ENCODE assay signal across 21 cellular contexts in the genomic region with DNA sequence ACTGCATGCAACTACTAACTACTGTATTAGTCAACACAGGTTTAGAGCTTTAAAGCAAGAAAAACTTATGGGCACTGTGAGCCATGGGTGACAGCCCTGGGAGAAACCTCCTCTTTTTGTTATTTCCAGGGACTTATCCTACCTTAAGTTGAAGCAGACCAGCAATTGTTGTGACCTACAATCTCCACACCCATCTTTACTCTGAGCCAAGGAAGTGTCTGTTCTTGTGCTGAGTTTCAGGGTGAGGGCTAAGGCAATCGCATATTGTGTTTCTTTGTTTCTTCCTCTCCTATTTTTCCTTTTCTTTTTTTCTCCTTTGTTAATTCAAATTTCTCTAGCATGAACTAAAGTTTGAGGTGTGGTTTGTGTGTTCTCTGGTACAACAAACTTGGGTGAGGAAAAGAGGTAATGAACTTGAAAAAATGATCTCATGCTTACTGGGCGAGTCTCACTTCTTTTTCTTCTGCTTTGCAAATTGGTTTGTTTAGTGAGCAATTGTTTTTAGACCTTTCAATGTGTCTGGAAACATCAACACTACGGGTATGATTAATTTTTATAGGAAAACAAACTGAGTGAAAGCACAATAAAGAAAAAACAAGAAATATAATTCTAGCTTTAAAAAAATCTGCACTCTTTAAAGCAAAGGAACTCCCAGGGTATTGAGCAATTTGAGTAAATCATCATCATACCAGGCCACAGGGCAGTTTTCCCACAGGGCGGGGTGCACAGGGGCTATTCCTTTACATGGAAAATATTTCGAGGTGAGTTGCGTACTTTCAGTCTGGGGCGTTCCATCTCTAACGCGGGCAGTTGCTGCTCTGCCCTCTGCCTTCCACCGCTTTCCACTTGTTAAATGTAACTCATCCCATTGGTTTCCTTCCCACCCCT. TPM values are rescaled to one million over a fixed set of nuclear protein-coding genes. Genes with fewer than 3 reads are reported as not detected.
DNase-seq lines count a peak whose midpoint lies in the region; ATAC-seq, FAIRE-seq and TF ChIP-seq lines count a peak whose summit lies in the region.
"Had no signal": no experiment of that assay in that cellular context is flagged by ENCODE, and none has a peak within 500 bp of the region (broad histone marks: within the 10 kb centered on the region; RNA-seq: fewer than 3 reads in every experiment).

No MANE protein-coding gene starts in this region.

- no peak overlapping the region for H2BK5ac ChIP-seq in mesenchymal stem cell (ENCODE audit: low read depth, low read length, poor library complexity, severe bottlenecking)

- H3K4me3 Mint-ChIP-seq in activated naive CD8-positive, alpha-beta T cell treated with anti-CD3 and anti-CD28 coated beads, Interleukin-2, amount 50 U/mL, for 24 hours = no peak overlapping the region
- H3K4me3 Mint-ChIP-seq: central memory CD8-positive, alpha-beta T cell; naive B cell; T-helper 2 cell treated with Interferon-gamma antibody and Interleukin-4, amounts not matched to agents 5 μg/mL and 100 μg/mL, for 36 hours had no signal

- intact Hi-C loops in left cardiac atrium (cut with DNase I) = no loop called here
- intact Hi-C loops in left ventricle myocardium inferior (cut with micrococcal nuclease) = no loop called here
- intact Hi-C loops in sigmoid colon (cut with DNase I) = no loop called here

- no peak overlapping the region for H3K4ac ChIP-seq in mesenchymal stem cell (ENCODE audit: low read depth in 1 of 2, low read length in 2 of 2)

- no peak overlapping the region for H2AK5ac ChIP-seq in mesenchymal stem cell (ENCODE audit: low read length, severe bottlenecking)

- no peak overlapping the region for H2BK12ac ChIP-seq in mesenchymal stem cell (ENCODE audit: low read length in 2 of 2)

- ATAC-seq in left cardiac atrium (peak; percentile 56 to 93), HG03432 (IDR thresholded peaks at IDR 0.05; ENCODE audit: unreplicated experiment) (no peak), HG03342 (IDR thresholded peaks at IDR 0.05; ENCODE audit: unreplicated experiment) (no peak)
- no peak for ATAC-seq in activated naive CD8-positive, alpha-beta T cell treated with anti-CD3 and anti-CD28 coated beads, Interleukin-2, amount 50 U/mL, for 24 hours

- TF ChIP-seq CTCF in left ventricle myocardium inferior (IDR thresholded peaks at IDR 0.05; ENCODE audit: borderline replicate concordance) (no peak), sigmoid colon (IDR thresholded peaks at IDR 0.05) (no peak)

- H3K4me3 ChIP-seq in left ventricle myocardium inferior (no peak overlapping the region), mesenchymal stem cell (ENCODE audit: insufficient read depth in 1 of 2, low read depth in 1 of 2, low read length in 2 of 2) (no peak overlapping the region), sigmoid colon (no peak overlapping the region)
- H3K4me3 ChIP-seq: skin epidermis, thoracic aorta had no signal

- no peak overlapping the region for H4K91ac ChIP-seq in mesenchymal stem cell (ENCODE audit: low read length)

- no peak for TF ChIP-seq EP300 in sigmoid colon (IDR thresholded peaks at IDR 0.05)

- no peaks in the 10 kb centered on the region for H3K4me1 Mint-ChIP-seq in activated naive CD8-positive, alpha-beta T cell treated with anti-CD3 and anti-CD28 coated beads, Interleukin-2, amount 50 U/mL, for 24 hours
- H3K4me1 Mint-ChIP-seq: central memory CD8-positive, alpha-beta T cell; naive B cell had no signal

- DNase-seq in left cardiac atrium (peak; percentile 67), left ventricle myocardium inferior (no peak), mesenchymal stem cell (no peak), sigmoid colon (no peak)
- DNase-seq in activated naive CD8-positive, alpha-beta T cell treated with anti-CD3 and anti-CD28 coated beads, Interleukin-2, amount 50 U/mL, for 24 hours = no peak
- DNase-seq: ACHN; activated CD4-positive, alpha-beta T cell treated with anti-CD3 and anti-CD28 coated beads, Interleukin-2, amount 50 U/mL, for 48 hours; activated effector memory CD4-positive, alpha-beta T cell treated with Interleukin-2 at 50 U/mL for 16 hours; DMS 273 treated with DMSO at 0.1 percent for 48 hours; MV-4-11; naive B cell; NCI-H345 had no signal

- H3K9me3 ChIP-seq in left ventricle myocardium inferior (replicated peaks) = no peaks in the 10 kb centered on the region
- H3K9me3 ChIP-seq in mesenchymal stem cell (ENCODE audit: control insufficient read depth, low read length) = no peaks in the 10 kb centered on the region
- H3K9me3 ChIP-seq in sigmoid colon = no peaks in the 10 kb centered on the region
- H3K9me3 ChIP-seq: thoracic aorta had no signal

- H3K79me1 ChIP-seq in mesenchymal stem cell (replicated peaks; ENCODE audit: low read length, poor library complexity, severe bottlenecking) = no peaks in the 10 kb centered on the region

- no peak overlapping the region for H3K14ac ChIP-seq in mesenchymal stem cell (ENCODE audit: low read length in 2 of 2)

- WGBS in mesenchymal stem cell = 71% methylated on average over 2 of the region's 10 CpGs
- 32 to 72% methylated on average over 10 of the region's 10 CpGs for WGBS in sigmoid colon, 2 donors

- H3K9me3 Mint-ChIP-seq in activated naive CD8-positive, alpha-beta T cell treated with anti-CD3 and anti-CD28 coated beads, Interleukin-2, amount 50 U/mL, for 24 hours = no peaks in the 10 kb centered on the region
- H3K9me3 Mint-ChIP-seq: central memory CD8-positive, alpha-beta T cell; T-helper 2 cell treated with Interferon-gamma antibody and Interleukin-4, amounts not matched to agents 5 μg/mL and 100 μg/mL, for 36 hours had no signal

- no peak overlapping the region for H4K8ac ChIP-seq in mesenchymal stem cell (ENCODE audit: low read length)

- peak overlapping the region; percentile 66 for H3K4me2 ChIP-seq in mesenchymal stem cell (ENCODE audit: low read length, poor library complexity, severe bottlenecking)

- TF ChIP-seq POLR2A in sigmoid colon (IDR thresholded peaks at IDR 0.05) = no peak

- no peak overlapping the region for H2BK15ac ChIP-seq in mesenchymal stem cell (ENCODE audit: low read depth, poor library complexity, severe bottlenecking)

- peak; percentile 33 for FAIRE-seq in colon (lab: Jason Lieb, UNC)
- FAIRE-seq: islet of Langerhans had no signal

- no peak overlapping the region for H2BK120ac ChIP-seq in mesenchymal stem cell (ENCODE audit: low read depth, low read length)

- peaks cover 11% of the 10 kb centered on the region for H3K27me3 Mint-ChIP-seq in activated naive CD8-positive, alpha-beta T cell treated with anti-CD3 and anti-CD28 coated beads, Interleukin-2, amount 50 U/mL, for 24 hours

- H3K18ac ChIP-seq in mesenchymal stem cell (ENCODE audit: low read depth in 1 of 2, low read length in 2 of 2) = no peak overlapping the region

- no peak overlapping the region for H3K23ac ChIP-seq in mesenchymal stem cell (ENCODE audit: low read length in 2 of 2)

- H3K36me3 Mint-ChIP-seq in activated naive CD8-positive, alpha-beta T cell treated with anti-CD3 and anti-CD28 coated beads, Interleukin-2, amount 50 U/mL, for 24 hours (ENCODE audit: low read depth) = no peaks in the 10 kb centered on the region

- H3K27ac ChIP-seq in left ventricle myocardium inferior (replicated peaks) (no peak overlapping the region), mesenchymal stem cell (ENCODE audit: low read length, poor library complexity, severe bottlenecking) (peak overlapping the region; percentile 6), sigmoid colon (no peak overlapping the region)
- H3K27ac ChIP-seq: skin epidermis, thoracic aorta had no signal

- H3K4me1 ChIP-seq in left ventricle myocardium inferior (no peaks in the 10 kb centered on the region), mesenchymal stem cell (ENCODE audit: control insufficient read depth, insufficient read depth, low read depth, low read length) (peaks cover 4% of the 10 kb centered on the region), sigmoid colon (no peaks in the 10 kb centered on the region)

- H3K27me3 ChIP-seq in left ventricle myocardium inferior (ENCODE audit: low read depth) = no peaks in the 10 kb centered on the region
- peaks cover 0 to 7% of the 10 kb centered on the region in 2 experiments for H3K27me3 ChIP-seq in mesenchymal stem cell (ENCODE audit: control insufficient read depth in 1 of 2, insufficient read depth in 1 of 2, low read length in 2 of 2)
- H3K27me3 ChIP-seq in sigmoid colon = no peaks in the 10 kb centered on the region

- H3K27ac Mint-ChIP-seq in activated naive CD8-positive, alpha-beta T cell treated with anti-CD3 and anti-CD28 coated beads, Interleukin-2, amount 50 U/mL, for 24 hours = no peak overlapping the region
- H3K27ac Mint-ChIP-seq: T-helper 2 cell treated with Interferon-gamma antibody and Interleukin-4, amounts not matched to agents 5 μg/mL and 100 μg/mL, for 36 hours had no signal

- H2AFZ ChIP-seq in mesenchymal stem cell (ENCODE audit: low read depth, low read length) = no peak overlapping the region

- H3K36me3 ChIP-seq in left ventricle myocardium inferior = no peaks in the 10 kb centered on the region
- no peaks in the 10 kb centered on the region for H3K36me3 ChIP-seq in mesenchymal stem cell (ENCODE audit: control insufficient read depth in 1 of 2, insufficient read depth in 2 of 2, low read depth in 1 of 2, low read length in 2 of 2)
- no peaks in the 10 kb centered on the region for H3K36me3 ChIP-seq in sigmoid colon
- H3K36me3 ChIP-seq: thoracic aorta had no signal

- H3K9ac ChIP-seq in mesenchymal stem cell (ENCODE audit: low read length) = no peak overlapping the region

RNA-seq across cellular contexts. Expression of gene UPK1B, which starts 2.7 kb away (rescaled TPM):
- total RNA-seq in left cardiac atrium (1 to 10 TPM; 1.1 to 4.3 TPM), left ventricle myocardium inferior (not detected), sigmoid colon (not detected)
- not detected for polyA plus RNA-seq in mesenchymal stem cell (2013, experiment 1 of 2)
- polyA plus RNA-seq in mesenchymal stem cell (2013, experiment 2 of 2) = not detected
- polyA plus RNA-seq in sigmoid colon = not detected
- total RNA-seq: fibroblast of lung had no signal
- polyA plus RNA-seq: fibroblast of lung had no signal

RNA-seq across cellular contexts. Expression of gene TEX55, which starts 30.1 kb away (rescaled TPM):
- total RNA-seq in left cardiac atrium (not detected), left ventricle myocardium inferior (not detected), sigmoid colon (not detected)
- polyA plus RNA-seq in mesenchymal stem cell (2013, experiment 1 of 2) = not detected
- polyA plus RNA-seq in mesenchymal stem cell (2013, experiment 2 of 2) = not detected
- polyA plus RNA-seq in sigmoid colon = not detected
- total RNA-seq: fibroblast of lung, thoracic aorta had no signal
- polyA plus RNA-seq: fibroblast of lung had no signal

Comparison
In these comparisons a context has a peak if more than half of its experiments do, and no peak if none do; other contexts are left out.
1. ATAC-seq: peak in left cardiac atrium (2 of 2); none in HG03432 (single experiment), HG03342 (single experiment) and activated naive CD8-positive, alpha-beta T cell treated with anti-CD3 and anti-CD28 coated beads, Interleukin-2, amount 50 U/mL, for 24 hours (single experiment).